ENCODE assay signal across 18 cellular contexts in the genomic region with DNA sequence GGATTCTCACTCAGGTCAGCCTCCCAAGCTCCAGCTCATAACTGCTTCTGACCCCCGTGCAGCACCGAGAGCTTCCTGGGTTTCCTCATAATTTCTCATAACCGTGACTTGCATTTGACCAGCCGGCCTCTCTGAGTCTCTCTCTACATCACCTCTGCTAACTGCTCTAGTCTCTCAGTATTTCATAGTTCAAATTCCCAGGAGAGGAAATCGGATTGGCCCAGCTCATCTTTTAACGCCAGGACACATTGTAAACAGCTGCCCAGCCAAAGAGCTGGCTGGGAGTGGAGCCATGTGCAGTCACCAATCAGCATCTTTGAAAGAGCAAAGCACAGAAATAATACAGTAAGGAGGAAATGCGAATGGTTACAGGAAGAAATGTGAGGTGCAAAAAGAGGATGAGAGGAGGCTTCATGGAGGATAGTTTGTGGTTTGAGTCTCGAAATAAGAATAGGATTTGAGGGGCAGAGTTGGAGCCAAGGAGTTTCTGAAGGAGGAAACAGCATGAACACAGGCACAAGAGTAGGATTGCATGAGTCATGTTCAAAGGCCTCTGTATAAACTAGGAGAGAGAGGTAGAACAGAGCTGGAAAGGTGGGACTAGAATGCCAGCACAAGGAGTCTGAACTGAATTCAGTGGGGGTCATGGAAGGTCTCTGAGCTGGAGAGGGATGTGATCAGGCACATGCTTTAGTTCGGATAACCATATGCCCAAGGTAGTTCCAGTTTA. TPM values are rescaled to one million over a fixed set of nuclear protein-coding genes. Genes with fewer than 3 reads are reported as not detected.
DNase-seq lines count a peak whose midpoint lies in the region; ATAC-seq and TF ChIP-seq lines count a peak whose summit lies in the region.
"Had no signal": no experiment of that assay in that cellular context is flagged by ENCODE, and none has a peak within 500 bp of the region (broad histone marks: within the 10 kb centered on the region; RNA-seq: fewer than 3 reads in every experiment).

No MANE protein-coding gene starts in this region.

- peaks cover 0 to 60% (median 16%) of the 10 kb centered on the region in 45 donors for H3K27me3 ChIP-seq in dorsolateral prefrontal cortex

- TF ChIP-seq CTCF in epithelial cell of esophagus (IDR thresholded peaks at IDR 0.05; ENCODE audit: insufficient read depth, low read depth, low read length, missing control alignments) = no peak
- no peak for TF ChIP-seq CTCF in dorsolateral prefrontal cortex (IDR thresholded peaks at IDR 0.05 in 54 of 56, conservative IDR thresholded peaks at IDR 0.05 in 2 of 56; ENCODE audit: low read depth in 1 of 56, partially characterized antibody in 56 of 56)

- no peak overlapping the region for H3K27ac ChIP-seq in dorsolateral prefrontal cortex
- H3K27ac ChIP-seq: heart left ventricle, spleen, WERI-Rb-1 had no signal

- no peak for ATAC-seq in HG02798 (IDR thresholded peaks at IDR 0.05; ENCODE audit: poor library complexity, unreplicated experiment)
- ATAC-seq: heart left ventricle, left ventricle myocardium superior had no signal

- intact Hi-C loops in dorsolateral prefrontal cortex (cut with DNase I) = no loop called here

- DNase-seq in DMS79 treated with DMSO at 0.1 percent for 48 hours (lab: John Stamatoyannopoulos, UW) = peak; percentile 3
- DNase-seq in DMS79 (lab: John Stamatoyannopoulos, UW) = no peak
- peak; percentile 90 for DNase-seq in LHCN-M2 (ENCODE audit: low read depth)
- peak; percentile 43 for DNase-seq in epithelial cell of esophagus (ENCODE audit: low read depth)
- DNase-seq in skeletal muscle cell (ENCODE audit: low read depth) = peak; percentile 45
- no peak for DNase-seq in D341Med (ENCODE audit: low spot score)
- no peak for DNase-seq in dorsolateral prefrontal cortex
- DNase-seq: activated CD8-positive, alpha-beta memory T cell treated with anti-CD3 and anti-CD28 coated beads, Interleukin-2, amount 50 U/mL, for 4 hours; heart left ventricle; left ventricle myocardium superior; NCI-H524 treated with DMSO at 0.1 percent for 48 hours; spleen; trophoblast cell; WERI-Rb-1 had no signal

- H3K4me3 ChIP-seq in epithelial cell of esophagus (ENCODE audit: low read length) (no peak overlapping the region), skeletal muscle cell (ENCODE audit: low read depth, low read length) (no peak overlapping the region), dorsolateral prefrontal cortex (no peak overlapping the region)
- H3K4me3 ChIP-seq: heart left ventricle, spleen had no signal

RNA-seq across cellular contexts. Expression of a gene that starts 15.2 kb away (rescaled TPM):
- total RNA-seq in LHCN-M2 (2014; rRNA removed) (1.7 TPM in 2 replicates), dorsolateral prefrontal cortex (under 1 TPM in 3 of 120 experiments, not detected in 117; 0.15 to 0.28 (median 0.19) TPM)
- 0.73 TPM for polyA plus RNA-seq in LHCN-M2 (2012)
- total RNA-seq: A673, left ventricle myocardium superior, spleen had no signal
- polyA plus RNA-seq: adipose tissue, heart left ventricle, neural cell, spleen had no signal

Comparison
In these comparisons a context has a peak if more than half of its experiments do, and no peak if none do; other contexts are left out.
1. DNase-seq: peak in DMS79 treated with DMSO at 0.1 percent for 48 hours (single experiment), LHCN-M2 (single experiment), epithelial cell of esophagus (single experiment) and skeletal muscle cell (single experiment); none in DMS79 (single experiment), D341Med (single experiment) and dorsolateral prefrontal cortex (0 of 10).